ENCODE assay signal across 1 cellular context in genomic region chr17:79042421-79043190, GRCh38.
TF ChIP-seq lines count a peak whose summit lies in the region.

No MANE protein-coding gene starts in this region.

TF ChIP-seq in SK-N-SH, 30 proteins besides CTCF, POLR2A, EP300 and RAD21 (continued from another document):
- TF ChIP-seq IRF3 (IDR thresholded peaks at IDR 0.05; ENCODE audit: low read depth, low read length) (no peak), TAF1 (IDR thresholded peaks at IDR 0.05; ENCODE audit: borderline replicate concordance, low read depth, low read length) (no peak), PBX3 (IDR thresholded peaks at IDR 0.05) (no peak)
